ENCODE assay signal across 15 cellular contexts in genomic region chr11:9330387-9331384, GRCh38. TPM values are rescaled to one million over a fixed set of nuclear protein-coding genes. Genes with fewer than 3 reads are reported as not detected.
A peak's percentile ranks its signal among the peaks of the same experiment; 100 is the strongest.
DNase-seq lines count a peak whose midpoint lies in the region; ATAC-seq and TF ChIP-seq lines count a peak whose summit lies in the region.
"Had no signal": no experiment of that assay in that cellular context is flagged by ENCODE, and none has a peak within 500 bp of the region (broad histone marks: within the 10 kb centered on the region; RNA-seq: fewer than 3 reads in every experiment).

No MANE protein-coding gene starts in this region.

- no peaks in the 10 kb centered on the region for H3K36me3 ChIP-seq in MG63
- H3K36me3 ChIP-seq in mesendoderm (ENCODE audit: control insufficient read depth, insufficient read depth, low read length): no peaks in the 10 kb centered on the region
- no peaks in the 10 kb centered on the region for H3K36me3 ChIP-seq in spleen
- H3K36me3 ChIP-seq: BLaER1, prostate gland had no signal

- H3K4me1 ChIP-seq in mesendoderm (ENCODE audit: control insufficient read depth, low read depth, low read length) (no peaks in the 10 kb centered on the region), spleen (no peaks in the 10 kb centered on the region)
- H3K4me1 ChIP-seq: prostate gland had no signal

- H3K9me3 ChIP-seq in MG63: no peaks in the 10 kb centered on the region
- no peaks in the 10 kb centered on the region for H3K9me3 ChIP-seq in spleen
- H3K9me3 ChIP-seq: prostate gland had no signal

- no peaks in the 10 kb centered on the region for H3K79me2 ChIP-seq in mesendoderm (ENCODE audit: control insufficient read depth, insufficient read depth, low read length)

- H3K27me3 ChIP-seq in MG63 (no peaks in the 10 kb centered on the region), mesendoderm (ENCODE audit: insufficient read depth, low read length, poor library complexity) (no peaks in the 10 kb centered on the region), spleen (replicated peaks in 1 of 7) (no peaks in the 10 kb centered on the region)
- H3K27me3 ChIP-seq: BLaER1 had no signal

- TF ChIP-seq POLR2A in spleen (IDR thresholded peaks at IDR 0.05): no peak

- no peak overlapping the region for H4K8ac ChIP-seq in mesendoderm (ENCODE audit: low read depth, low read length)

- WGBS in mesendoderm (ENCODE audit: extremely low coverage, insufficient coverage, low lambda C conversion rate): no CpG with 5 or more reads among the region's 10 CpGs
- 89 to 94% (median 92%) methylated on average over 10 of the region's 10 CpGs for WGBS in spleen, 5 donors

- H2BK5ac ChIP-seq in mesendoderm (ENCODE audit: low read length): peak overlapping the region; percentile 9

- H2AK5ac ChIP-seq in mesendoderm (ENCODE audit: low read length): no peak overlapping the region

- H3K4me3 ChIP-seq in MG63: no peak overlapping the region
- H3K4me3 ChIP-seq in mesendoderm (ENCODE audit: low read length): no peak overlapping the region
- H3K4me3 ChIP-seq in spleen: no peak overlapping the region
- H3K4me3 ChIP-seq: BLaER1, prostate gland had no signal

- no peak for TF ChIP-seq CTCF in spleen (IDR thresholded peaks at IDR 0.05 in 8 of 11, conservative IDR thresholded peaks at IDR 0.05 in 3 of 11)

- H3K56ac ChIP-seq in mesendoderm (ENCODE audit: low read length): no peak overlapping the region

- DNase-seq in DMS79 (lab: John Stamatoyannopoulos, UW) (peak; percentile 71), MG63 (peak; percentile 77), dedifferentiated amniotic fluid mesenchymal stem cell (ENCODE audit: extremely low spot score) (peak; percentile 24), mesendoderm (no peak), spleen (no peak), cerebellar cortex (ENCODE audit: low spot score) (no peak)
- DNase-seq: activated CD4-positive, alpha-beta T cell treated with anti-CD3 and anti-CD28 coated beads for 1 hour; activated T-cell treated with anti-CD3 and anti-CD28 coated beads, Interleukin-2, amount 50 U/mL, for 4 hours; NCI-H2081; stimulated activated CD4-positive, alpha-beta T cell treated with anti-CD3 and anti-CD28 coated beads, Interleukin-2, amount 100 ng/mL, for 24 hours had no signal

- intact Hi-C loops in spleen (cut with DNase I; ENCODE audit: low total_unique reads): no loop called here

- H2BK15ac ChIP-seq in mesendoderm (replicated peaks; ENCODE audit: low read depth): no peak overlapping the region

- H3K9ac ChIP-seq in mesendoderm (ENCODE audit: low read length): no peak overlapping the region
- H3K9ac ChIP-seq: BLaER1 had no signal

- no peak overlapping the region for H4K5ac ChIP-seq in mesendoderm (ENCODE audit: low read length)

- H3K23ac ChIP-seq in mesendoderm (ENCODE audit: low read length): no peak overlapping the region

- H3K79me1 ChIP-seq in mesendoderm (ENCODE audit: low read length): no peaks in the 10 kb centered on the region

- H3K4ac ChIP-seq in mesendoderm (ENCODE audit: low read depth, low read length): no peak overlapping the region

- no peak overlapping the region for H3K27ac ChIP-seq in mesendoderm (ENCODE audit: low read depth, low read length)
- H3K27ac ChIP-seq in spleen: no peak overlapping the region
- H3K27ac ChIP-seq: BLaER1, prostate gland had no signal

- ATAC-seq in GM19328 (IDR thresholded peaks at IDR 0.05; ENCODE audit: unreplicated experiment): no peak
- ATAC-seq in HG02981 (IDR thresholded peaks at IDR 0.05; ENCODE audit: unreplicated experiment): no peak
- ATAC-seq: activated T-cell treated with anti-CD3 and anti-CD28 coated beads, Interleukin-2, amount 50 U/mL, for 4 hours; stimulated activated effector memory CD8-positive, alpha-beta T cell treated with anti-CD3 and anti-CD28 coated beads, Interleukin-12 subunit alpha, Interleukin-12 subunit beta, amount 100 ng/mL, for 72 hours had no signal

- H3K18ac ChIP-seq in mesendoderm (ENCODE audit: low read length): no peak overlapping the region

- H2BK120ac ChIP-seq in mesendoderm (ENCODE audit: low read depth, low read length): no peak overlapping the region

- H3K4me2 ChIP-seq in mesendoderm (ENCODE audit: low read length): no peak overlapping the region
- H3K4me2 ChIP-seq: BLaER1 had no signal

RNA-seq across cellular contexts. Expression of gene TMEM41B, which starts 16.3 kb away (rescaled TPM):
- 44.5 and 54.9 TPM in 2 replicates for total RNA-seq in MG63 (2014; rRNA removed; shearing (Covaris generic); ENCODE audit: low replicate concordance)
- 45.8 TPM for polyA plus RNA-seq in mesendoderm (2013, experiment 1 of 2)
- polyA plus RNA-seq in mesendoderm (2013, experiment 2 of 2): 44.7 TPM
- 10 to 100 TPM; 22.0 to 29.4 (median 25.7) TPM for total RNA-seq in spleen
- 10 to 100 TPM in 2 of 3 donors, 1 to 10 TPM in 1; 9.9 to 14.1 (median 11.3) TPM for polyA plus RNA-seq in spleen

RNA-seq across cellular contexts. Expression of gene IPO7, which starts 53.8 kb away (rescaled TPM):
- total RNA-seq in MG63 (2014; rRNA removed; shearing (Covaris generic); ENCODE audit: low replicate concordance): 115 and 285 TPM in 2 replicates
- 140 TPM for polyA plus RNA-seq in mesendoderm (2013, experiment 1 of 2)
- 137 TPM for polyA plus RNA-seq in mesendoderm (2013, experiment 2 of 2)
- 100 to 1,000 TPM in 1 of 7 donors, 10 to 100 TPM in 6; 53.9 to 104 (median 67.7) TPM for total RNA-seq in spleen
- 10 to 100 TPM; 12.8 to 20.0 (median 17.9) TPM for polyA plus RNA-seq in spleen

Comparison
In these comparisons a context has a peak if more than half of its experiments do, and no peak if none do; other contexts are left out.
1. DNase-seq: peak in DMS79 (single experiment), MG63 (single experiment) and dedifferentiated amniotic fluid mesenchymal stem cell (single experiment); none in mesendoderm (single experiment), spleen (single experiment) and cerebellar cortex (single experiment).